ENCODE assay signal across 17 cellular contexts in genomic region chr17:10077561-10078299, GRCh38.
"Had no signal": no experiment of that assay in that cellular context is flagged by ENCODE, and none has a peak within 500 bp of the region (broad histone marks: within the 10 kb centered on the region; RNA-seq: fewer than 3 reads in every experiment).

No MANE protein-coding gene starts in this region.

- H3K4me3 Mint-ChIP-seq: activated CD4-positive, alpha-beta T cell treated with anti-CD3 and anti-CD28 coated beads for 36 hours; activated CD8-positive, alpha-beta T cell treated with anti-CD3 and anti-CD28 coated beads, Interleukin-2, amount 10 ng/mL, durations not matched to agents 7 days and 5 days; activated naive CD8-positive, alpha-beta T cell; naive B cell; stimulated activated memory B cell treated with anti-CD40 and anti-IgM and Interleukin-4, amounts not matched to agents 10 μg/mL and 1 μg/mL and 100 μg/mL, for 72 hours had no signal

- H3K36me3 ChIP-seq: esophagus muscularis mucosa, lower lobe of right lung, upper lobe of right lung, WERI-Rb-1 had no signal

- H3K27me3 ChIP-seq: esophagus muscularis mucosa, upper lobe of right lung had no signal

- H3K4me1 ChIP-seq: lower lobe of right lung, upper lobe of right lung had no signal

- H3K27me3 Mint-ChIP-seq: activated CD4-positive, alpha-beta T cell treated with anti-CD3 and anti-CD28 coated beads for 36 hours; activated naive CD8-positive, alpha-beta T cell; progenitor cell of endocrine pancreas had no signal

- DNase-seq: activated CD4-positive, alpha-beta T cell treated with anti-CD3 and anti-CD28 coated beads for 36 hours; activated CD8-positive, alpha-beta T cell treated with anti-CD3 and anti-CD28 coated beads, Interleukin-2, amount 10 ng/mL, durations not matched to agents 7 days and 5 days; anterior cingulate cortex; hypothalamus; lower lobe of right lung; midbrain; naive B cell; nucleus accumbens; T-helper 1 cell; upper lobe of right lung; WERI-Rb-1 had no signal

- H3K4me1 Mint-ChIP-seq: stimulated activated memory B cell treated with anti-CD40 and anti-IgM and Interleukin-4, amounts not matched to agents 10 μg/mL and 1 μg/mL and 100 μg/mL, for 72 hours had no signal

- H3K27ac Mint-ChIP-seq: activated CD4-positive, alpha-beta T cell treated with anti-CD3 and anti-CD28 coated beads for 36 hours; activated CD8-positive, alpha-beta T cell treated with anti-CD3 and anti-CD28 coated beads, Interleukin-2, amount 10 ng/mL, durations not matched to agents 7 days and 5 days; activated naive CD8-positive, alpha-beta T cell; activated T-helper 2 cell treated with anti-CD3 and anti-CD28 coated beads, Interferon-gamma antibody, Interleukin-2, Interleukin-4, amounts not matched to agents 10 μg/mL and 5 μg/mL and 100 μg/mL, durations not matched to agents 14 hours and 24 hours and 36 hours; progenitor cell of endocrine pancreas; stimulated activated memory B cell treated with anti-CD40 and anti-IgM and Interleukin-4, amounts not matched to agents 10 μg/mL and 1 μg/mL and 100 μg/mL, for 72 hours had no signal

- H3K27ac ChIP-seq: esophagus muscularis mucosa, lower lobe of right lung, upper lobe of right lung, WERI-Rb-1 had no signal

- ATAC-seq: activated CD4-positive, alpha-beta T cell treated with anti-CD3 and anti-CD28 coated beads for 36 hours; activated CD8-positive, alpha-beta T cell treated with anti-CD3 and anti-CD28 coated beads, Interleukin-2, amount 10 ng/mL, durations not matched to agents 7 days and 5 days; lower lobe of right lung; right cardiac atrium; stimulated activated memory B cell treated with anti-CD40 and anti-IgM and Interleukin-4, amounts not matched to agents 10 μg/mL and 1 μg/mL and 100 μg/mL, for 72 hours; upper lobe of right lung had no signal

- H3K36me3 Mint-ChIP-seq: stimulated activated memory B cell treated with anti-CD40 and anti-IgM and Interleukin-4, amounts not matched to agents 10 μg/mL and 1 μg/mL and 100 μg/mL, for 72 hours had no signal

- H3K4me3 ChIP-seq: esophagus muscularis mucosa, lower lobe of right lung, upper lobe of right lung had no signal
